Comparison of ENCODE assay signal across 14 cellular contexts in genomic region chr5:51398875-51399635, GRCh38. TPM values are rescaled to one million over a fixed set of nuclear protein-coding genes. Genes with fewer than 3 reads are reported as not detected.
DNase-seq lines count a peak whose midpoint lies in the region; ATAC-seq and TF ChIP-seq lines count a peak whose summit lies in the region.
"Had no signal": no experiment of that assay in that cellular context is flagged by ENCODE, and none has a peak within 500 bp of the region (broad histone marks: within the 10 kb centered on the region; RNA-seq: fewer than 3 reads in every experiment).

No MANE protein-coding gene starts in this region.

- H3K36me3 ChIP-seq in Caco-2 (ENCODE audit: control insufficient read depth, insufficient read depth, low read length) (no peaks in the 10 kb centered on the region), MG63 (no peaks in the 10 kb centered on the region)
- H3K36me3 ChIP-seq: thoracic aorta had no signal

- H3K27ac Mint-ChIP-seq in Caco-2 (ENCODE audit: unreplicated experiment) (no peak overlapping the region), glutamatergic neuron (ENCODE audit: unreplicated experiment) (peak overlapping the region; percentile 68), neural crest cell (ENCODE audit: unreplicated experiment) (no peak overlapping the region)
- H3K27ac Mint-ChIP-seq: natural killer cell had no signal

- ATAC-seq in HG02970 (IDR thresholded peaks at IDR 0.05; ENCODE audit: low FRiP score, unreplicated experiment) (no peak), sciatic nerve (no peak), GM18907 (IDR thresholded peaks at IDR 0.05; ENCODE audit: unreplicated experiment) (no peak)
- ATAC-seq: left cardiac atrium, natural killer cell, PC-3 had no signal

- H3K4me1 ChIP-seq in Caco-2: no peaks in the 10 kb centered on the region

- H3K27me3 ChIP-seq in Caco-2 (replicated peaks; ENCODE audit: control insufficient read depth, insufficient read depth, low read length): 0 out of 2 replicates have a peak, but pooled peaks cover 2% of the 10 kb centered on the region
- peaks cover 3% of the 10 kb centered on the region; the same call in 1 of the 2 replicates for H3K27me3 ChIP-seq in MG63

- CTCF ChIA-PET in Caco-2 (lab: Charles Lee): no interaction called here

- H3K4me3 ChIP-seq in Caco-2 (ENCODE audit: low read depth, low read length) (no peak overlapping the region; the same call in 1 of the 2 replicates), MG63 (peak overlapping the region; percentile 23)
- H3K4me3 ChIP-seq: thoracic aorta had no signal

- POLR2A ChIA-PET in Caco-2 (lab: Charles Lee): no interaction called here

- BruUV-seq in Caco-2 (replicated peaks; lab: Mats Ljungman, UMichigan): no TSS peak

- H3K4me1 Mint-ChIP-seq in Caco-2 (ENCODE audit: low read depth, unreplicated experiment) (no peaks in the 10 kb centered on the region), glutamatergic neuron (ENCODE audit: low read depth, unreplicated experiment) (peaks cover 48% of the 10 kb centered on the region), neural crest cell (peaks cover 7% of the 10 kb centered on the region)
- H3K4me1 Mint-ChIP-seq: natural killer cell had no signal

- H3K9me3 Mint-ChIP-seq in Caco-2 (ENCODE audit: unreplicated experiment): no peaks in the 10 kb centered on the region
- peaks cover 8% of the 10 kb centered on the region for H3K9me3 Mint-ChIP-seq in glutamatergic neuron (ENCODE audit: unreplicated experiment)
- no peaks in the 10 kb centered on the region for H3K9me3 Mint-ChIP-seq in neural crest cell

- peaks cover 21% of the 10 kb centered on the region for H3K27me3 Mint-ChIP-seq in Caco-2 (ENCODE audit: insufficient read depth, unreplicated experiment)
- peaks cover 20% of the 10 kb centered on the region for H3K27me3 Mint-ChIP-seq in glutamatergic neuron (ENCODE audit: unreplicated experiment)
- H3K27me3 Mint-ChIP-seq in neural crest cell (ENCODE audit: low read depth): peaks cover 98% of the 10 kb centered on the region

- peak overlapping the region; percentile 62 for H3K4me3 Mint-ChIP-seq in Caco-2 (ENCODE audit: unreplicated experiment)
- H3K4me3 Mint-ChIP-seq in glutamatergic neuron (ENCODE audit: unreplicated experiment): peak overlapping the region; percentile 92
- H3K4me3 Mint-ChIP-seq in neural crest cell: peak overlapping the region; percentile 54
- H3K4me3 Mint-ChIP-seq: natural killer cell had no signal

- DNase-seq in Caco-2: no peak
- no peak for DNase-seq in MG63
- peak; percentile 70 for DNase-seq in glutamatergic neuron
- no peak for DNase-seq in neural crest cell (ENCODE audit: low read depth, low spot score)
- DNase-seq in sciatic nerve (ENCODE audit: low spot score): no peak
- no peak for DNase-seq in middle frontal gyrus (ENCODE audit: extremely low spot score, low spot score)
- DNase-seq: activated gamma-delta T cell treated with Interleukin-2 at 50 U/mL for 16 hours, left cardiac atrium, natural killer cell, NCI-H1092, PC-3 had no signal

- no peaks in the 10 kb centered on the region for H3K36me3 Mint-ChIP-seq in Caco-2 (ENCODE audit: insufficient read depth, unreplicated experiment)
- H3K36me3 Mint-ChIP-seq in glutamatergic neuron (ENCODE audit: unreplicated experiment): peaks cover 5% of the 10 kb centered on the region
- no peaks in the 10 kb centered on the region for H3K36me3 Mint-ChIP-seq in neural crest cell (ENCODE audit: low read depth)

- H3K9me3 ChIP-seq in Caco-2: no peaks in the 10 kb centered on the region; the same call in 1 of the 2 replicates
- no peaks in the 10 kb centered on the region for H3K9me3 ChIP-seq in MG63
- H3K9me3 ChIP-seq: thoracic aorta had no signal

- intact Hi-C loops in Caco-2 (cut with micrococcal nuclease; ENCODE audit: unreplicated experiment): loop anchor here (2.0 kb wide), 1 partner anchor 16 kb away; the partner anchor contains the start of gene ISL1
- intact Hi-C loops in sciatic nerve (cut with DNase I): no loop called here

- TF ChIP-seq CTCF in Caco-2 (IDR thresholded peaks at IDR 0.05; ENCODE audit: insufficient read depth in 1 of 2, low read depth in 1 of 2, low read length in 1 of 2, severe bottlenecking in 1 of 2, unreplicated experiment in 1 of 2): no peak
- no peak for TF ChIP-seq CTCF in glutamatergic neuron (IDR thresholded peaks at IDR 0.05; ENCODE audit: partially characterized antibody, unreplicated experiment)
- TF ChIP-seq CTCF in neural crest cell (conservative IDR thresholded peaks at IDR 0.05): no peak

RNA-seq across cellular contexts. Expression of gene ISL1, which starts 15.8 kb away (rescaled TPM):
- total RNA-seq in Caco-2 (2022): 0.29 and 0.88 TPM in 2 replicates
- total RNA-seq in MG63 (2014; rRNA removed; shearing (Covaris generic); ENCODE audit: low replicate concordance): 0.20 and 1.2 TPM in 2 replicates
- total RNA-seq in glutamatergic neuron (ENCODE audit: unreplicated experiment): 152 TPM
- total RNA-seq in neural crest cell: 9.4 and 9.8 TPM in 2 replicates
- total RNA-seq in sciatic nerve: 0.49 TPM
- total RNA-seq: left cardiac atrium, natural killer cell, thoracic aorta had no signal

Comparison
In these comparisons a context has a peak if more than half of its experiments do, and no peak if none do; other contexts are left out.
1. RNA of gene ISL1, which starts 15.8 kb away (total RNA-seq): 152 TPM in glutamatergic neuron (single experiment); 9.4 to 9.8 TPM in neural crest cell, 0.49 TPM in sciatic nerve (single experiment), 0.29 to 0.88 TPM in Caco-2 and 0.20 to 1.2 TPM in MG63; every median in the first group is over 10 times any median in the second.
2. Peak in every context shown above with its lines, with median percentiles within 50 percentile points of each other: H3K4me3 Mint-ChIP-seq.